In genomic region chr14:24334431-24335271, GRCh38 we compare ENCODE assay signal across 8 cellular contexts. TPM values are rescaled to one million over a fixed set of nuclear protein-coding genes. Genes with fewer than 3 reads are reported as not detected.
DNase-seq lines count a peak whose midpoint lies in the region; TF ChIP-seq lines count a peak whose summit lies in the region.

Gene ADCY4 (minus strand): TSS chr14:24335071. CDS start chr14:24334652, 419 bp downstream.

- H3K27me3 Mint-ChIP-seq in mesothelial cell of epicardium (ENCODE audit: low read depth), result peaks cover 87% of the 10 kb centered on the region

- no peaks in the 10 kb centered on the region for H3K9me3 ChIP-seq in OCI-LY3 (ENCODE audit: insufficient read depth, low read length)
- no peaks in the 10 kb centered on the region for H3K9me3 ChIP-seq in effector memory CD4-positive, alpha-beta T cell (ENCODE audit: control insufficient read depth, low read length)

- peaks cover 26% of the 10 kb centered on the region for H3K27me3 ChIP-seq in OCI-LY3 (ENCODE audit: low read depth, low read length)
- H3K27me3 ChIP-seq in effector memory CD4-positive, alpha-beta T cell (replicated peaks; ENCODE audit: control insufficient read depth, insufficient read depth, low read length, poor library complexity, severe bottlenecking), result peaks cover 8% of the 10 kb centered on the region

- H3K9me3 Mint-ChIP-seq in mesothelial cell of epicardium, result no peaks in the 10 kb centered on the region

- no peak for TF ChIP-seq CTCF in AG04449 (IDR thresholded peaks at IDR 0.05; ENCODE audit: insufficient read depth, low read length, missing control alignments)
- no peak for TF ChIP-seq CTCF in OCI-LY3 (IDR thresholded peaks at IDR 0.05; ENCODE audit: low read depth, low read length)
- no peak for TF ChIP-seq CTCF in mesothelial cell of epicardium (IDR thresholded peaks at IDR 0.05; ENCODE audit: unreplicated experiment)

- H3K4me3 Mint-ChIP-seq in mesothelial cell of epicardium, result peak within 1 kb of the TSS; percentile 57

- peak within 1 kb of the TSS; percentile 54 for H3K9ac ChIP-seq in OCI-LY3 (ENCODE audit: low read length)

- H3K27ac Mint-ChIP-seq in mesothelial cell of epicardium, result no peak within 1 kb of the TSS

- H3K36me3 Mint-ChIP-seq in mesothelial cell of epicardium, result no peaks in the 10 kb centered on the region

- H3K4me1 Mint-ChIP-seq in mesothelial cell of epicardium, result peaks cover 21% of the 10 kb centered on the region

- H3K79me2 ChIP-seq in OCI-LY3 (ENCODE audit: low read length), result no peaks in the 10 kb centered on the region

- POLR2A ChIA-PET in AG04449 (lab: Yijun Ruan, JAX), result interaction anchor here (3.1 kb wide), 1 partner anchor 96 kb away, joined by 23 read pairs; the partner anchor contains the start of genes CBLN3 and KHNYN

- 3% methylated on average over 64 of the region's 64 CpGs for WGBS in urinary bladder

- no peaks in the 10 kb centered on the region for H4K20me1 ChIP-seq in OCI-LY3 (ENCODE audit: insufficient read depth, low read length)

- H3K36me3 ChIP-seq in OCI-LY3 (replicated peaks; ENCODE audit: low read depth, low read length), result no peaks in the 10 kb centered on the region
- peaks cover 11% of the 10 kb centered on the region for H3K36me3 ChIP-seq in effector memory CD4-positive, alpha-beta T cell (ENCODE audit: control insufficient read depth, insufficient read depth, low read length)
- H3K36me3 ChIP-seq in urinary bladder (ENCODE audit: insufficient read depth), result peaks cover 3% of the 10 kb centered on the region

- H3K27ac ChIP-seq in OCI-LY3 (ENCODE audit: low read length) (no peak within 1 kb of the TSS), urinary bladder (ENCODE audit: low read depth) (no peak within 1 kb of the TSS)
- no peak within 1 kb of the TSS for H3K27ac ChIP-seq in effector memory CD4-positive, alpha-beta T cell (ENCODE audit: insufficient read depth, low read length, poor library complexity, severe bottlenecking)

- peak within 1 kb of the TSS; percentile 96 for H3K4me2 ChIP-seq in OCI-LY3 (ENCODE audit: low read length)

- H3K4me3 ChIP-seq in AG04449 (ENCODE audit: low read depth, low read length) (peak within 1 kb of the TSS; percentile 48), OCI-LY3 (ENCODE audit: low read length) (peak within 1 kb of the TSS; percentile 75), urinary bladder (ENCODE audit: low read depth, low read length) (peak within 1 kb of the TSS; percentile 39)
- H3K4me3 ChIP-seq in effector memory CD4-positive, alpha-beta T cell (ENCODE audit: insufficient read depth, low read depth, low read length, poor library complexity, severe bottlenecking), result peak within 1 kb of the TSS; percentile 10

- H3K4me1 ChIP-seq in OCI-LY3 (ENCODE audit: low read length), result peaks cover 23% of the 10 kb centered on the region
- H3K4me1 ChIP-seq in effector memory CD4-positive, alpha-beta T cell (ENCODE audit: control insufficient read depth, insufficient read depth, low read length, poor library complexity, severe bottlenecking), result peaks cover 43% of the 10 kb centered on the region
- no peaks in the 10 kb centered on the region for H3K4me1 ChIP-seq in urinary bladder (ENCODE audit: insufficient read depth)

- DNase-seq in AG04449 (ENCODE audit: low read depth, low spot score) (no peak), mesothelial cell of epicardium (ENCODE audit: low spot score in 2 of 2, unreplicated experiment in 2 of 2) (no peak), GM03348 (ENCODE audit: low spot score) (no peak), cerebellar nuclear complex (lab: John Stamatoyannopoulos, UW) (no peak), NCI-H1694 treated with DMSO at 0.1 percent for 48 hours (lab: John Stamatoyannopoulos, UW) (no peak)
- DNase-seq in effector memory CD4-positive, alpha-beta T cell, result no peak

- peak within 1 kb of the TSS; percentile 81 for H2AFZ ChIP-seq in OCI-LY3 (ENCODE audit: low read depth, low read length)

- CTCF ChIA-PET in AG04449 (lab: Yijun Ruan, JAX), result interaction anchor here (1.2 to 37.5 kb wide), 17 partner anchors 11 to 123 kb away, joined by 3 to 1633 read pairs (median 33); partner anchors contain the start of genes CBLN3, CIDEB, DHRS1 and KHNYN

RNA-seq across cellular contexts. Expression of gene ADCY4, which starts in this region (rescaled TPM):
- total RNA-seq in mesothelial cell of epicardium (2.8 to 3.4 TPM (median 3.4 TPM) in 3 replicates), urinary bladder (12.6 TPM)
- 28.7 TPM for polyA plus RNA-seq in urinary bladder

Comparison
In these comparisons a context has a peak if more than half of its experiments do, and no peak if none do; other contexts are left out.
1. H3K4me3 ChIP-seq: peak in every context shown above with its lines; median percentile 75 in OCI-LY3; 48 in AG04449; 39 in urinary bladder; 10 in effector memory CD4-positive, alpha-beta T cell.